ENCODE assay signal across 22 cellular contexts in the genomic region with DNA sequence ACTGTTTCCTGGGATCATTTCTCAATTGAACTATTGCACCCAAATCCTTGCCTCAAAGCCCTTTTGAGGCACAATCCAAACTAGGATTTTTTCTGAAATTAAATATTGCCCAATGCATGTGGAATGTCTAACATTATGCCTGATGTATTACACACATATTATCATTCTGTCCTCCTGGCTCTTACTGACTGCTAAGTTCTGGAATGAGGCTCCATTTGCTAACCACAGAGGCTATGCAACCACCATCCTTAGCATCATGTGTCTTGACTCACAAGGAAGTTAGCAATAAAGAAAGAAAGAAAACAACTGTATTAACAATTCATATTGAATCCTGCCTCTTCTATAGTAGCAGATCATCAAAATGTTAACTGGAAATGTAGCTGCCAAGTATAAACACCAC.
DNase-seq lines count a peak whose midpoint lies in the region; ATAC-seq and TF ChIP-seq lines count a peak whose summit lies in the region.
"Had no signal": no experiment of that assay in that cellular context is flagged by ENCODE, and none has a peak within 500 bp of the region (broad histone marks: within the 10 kb centered on the region; RNA-seq: fewer than 3 reads in every experiment).

No MANE protein-coding gene starts in this region.

- no peak for TF ChIP-seq POLR2A in IMR-90 (IDR thresholded peaks at IDR 0.05; ENCODE audit: low read depth, low read length)

- H2BK5ac ChIP-seq in IMR-90 (ENCODE audit: low read depth, low read length, poor library complexity, severe bottlenecking) = no peak overlapping the region

- no peak overlapping the region for H2AK5ac ChIP-seq in IMR-90 (ENCODE audit: low read depth, low read length)

- H4K8ac ChIP-seq in IMR-90 (ENCODE audit: low read depth in 2 of 2, low read length in 2 of 2) = 0 out of 4 replicates have a peak overlapping the region, but pooled peaks of 1 of the 2 experiments have one; percentile 17

- H2BK15ac ChIP-seq in IMR-90 (ENCODE audit: low read depth, low read length) = no peak overlapping the region

- H2AK9ac ChIP-seq in IMR-90 (replicated peaks; ENCODE audit: low read depth, low read length, poor library complexity) = no peak overlapping the region

- no peaks in the 10 kb centered on the region for H3K79me1 ChIP-seq in IMR-90 (ENCODE audit: low read depth in 1 of 2, low read length in 2 of 2)

- H3K4me2 ChIP-seq in IMR-90 (ENCODE audit: low read depth, low read length) = no peak overlapping the region

- no peak overlapping the region for H3K56ac ChIP-seq in IMR-90 (ENCODE audit: extremely low read depth, insufficient read depth, low read length)

- peak; percentile 9 for DNase-seq in AG04449 (ENCODE audit: low read depth, low spot score)
- peak; percentile 69 for DNase-seq in IMR-90
- DNase-seq in brain microvascular endothelial cell = peak; percentile 31
- peak; percentile 20 for DNase-seq in iris pigment epithelial cell (ENCODE audit: low read depth)
- no peak for DNase-seq in nucleus accumbens (lab: John Stamatoyannopoulos, UW)
- DNase-seq in HT-29 (ENCODE audit: low spot score) = no peak
- DNase-seq in DMS153 (lab: John Stamatoyannopoulos, UW) = no peak
- DNase-seq: activated CD4-positive, CD25-positive, alpha-beta regulatory T cell treated with anti-CD3 and anti-CD28 coated beads, Interleukin-2, amount 50 U/mL, for 72 hours; activated CD8-positive, alpha-beta memory T cell treated with anti-CD3 and anti-CD28 coated beads, Interleukin-2, amount 10 ng/mL, durations not matched to agents 7 days and 5 days; activated effector memory CD4-positive, alpha-beta T cell treated with anti-CD3 and anti-CD28 coated beads, Interleukin-2, amount 50 U/mL, for 16 hours; aorta; CD4-positive, alpha-beta T cell; heart left ventricle; HFFc6; mesendoderm; NCI-H2029 treated with DMSO at 0.1 percent for 48 hours; NCI-H510A treated with DMSO at 0.1 percent for 48 hours; SIG-M5; stimulated activated CD4-positive, alpha-beta T cell treated with anti-CD3 and anti-CD28 coated beads, Interleukin-15, amount 100 ng/mL, for 24 hours; stimulated activated naive CD4-positive, alpha-beta T cell; transverse colon had no signal

- H4K20me1 ChIP-seq in IMR-90 (ENCODE audit: insufficient read depth, low read length) = no peaks in the 10 kb centered on the region

- no peak overlapping the region for H4K5ac ChIP-seq in IMR-90 (ENCODE audit: low read depth, low read length)

- dilution Hi-C loops in IMR-90 (cut with HindIII; ENCODE audit: low sequenced_read_pairs, unreplicated experiment) = no loop called here

- ATAC-seq in IMR-90 (ENCODE audit: low read depth) (peak; percentile 57), GM21528 (IDR thresholded peaks at IDR 0.05; ENCODE audit: low FRiP score, unreplicated experiment) (no peak)
- ATAC-seq: activated CD8-positive, alpha-beta memory T cell treated with anti-CD3 and anti-CD28 coated beads, Interleukin-2, amount 10 ng/mL, durations not matched to agents 7 days and 5 days; heart left ventricle had no signal

- no peak overlapping the region for H2BK20ac ChIP-seq in IMR-90 (ENCODE audit: low read depth, low read length)

- no peak overlapping the region for H3K18ac ChIP-seq in IMR-90 (ENCODE audit: low read depth, low read length)

- no peak overlapping the region for H3K4me3 ChIP-seq in AG04449 (ENCODE audit: low read depth, low read length)
- H3K4me3 ChIP-seq in IMR-90 (ENCODE audit: insufficient read depth, low read depth, low read length) = no peak overlapping the region
- H3K4me3 ChIP-seq in brain microvascular endothelial cell (ENCODE audit: low read depth, low read length) = no peak overlapping the region
- H3K4me3 ChIP-seq: heart left ventricle, transverse colon had no signal

- POLR2A ChIA-PET in AG04449 (lab: Yijun Ruan, JAX) (no interaction called here), IMR-90 (lab: Charles Lee; ENCODE audit: unreplicated experiment) (no interaction called here)

- TF ChIP-seq RAD21 in IMR-90 (IDR thresholded peaks at IDR 0.05; ENCODE audit: low read length) = no peak

- H3K36me3 ChIP-seq in IMR-90 (ENCODE audit: control insufficient read depth, insufficient read depth, low read length) (no peaks in the 10 kb centered on the region), brain microvascular endothelial cell (replicated peaks) (no peaks in the 10 kb centered on the region)
- H3K36me3 ChIP-seq: heart left ventricle, transverse colon had no signal

- H3K27ac ChIP-seq in IMR-90 (ENCODE audit: insufficient read depth, low read length) = peak overlapping the region; percentile 71; the same call in 1 of the 2 replicates
- H3K27ac ChIP-seq in brain microvascular endothelial cell = peak overlapping the region; percentile 58
- H3K27ac ChIP-seq: heart left ventricle, transverse colon had no signal

- BruUV-seq in IMR-90 (replicated peaks; lab: Mats Ljungman, UMichigan) = no TSS peak

- CTCF ChIA-PET in AG04449 (lab: Yijun Ruan, JAX) = no interaction called here
- CTCF ChIA-PET in IMR-90 (lab: Yijun Ruan, JAX) = no interaction called here

- intact Hi-C loops in IMR-90 (cut with micrococcal nuclease) = no loop called here

- no peak overlapping the region for H2BK120ac ChIP-seq in IMR-90 (ENCODE audit: low read depth, low read length)

- no peaks in the 10 kb centered on the region for H3K4me1 ChIP-seq in IMR-90 (ENCODE audit: control insufficient read depth, insufficient read depth, low read length)
- H3K4me1 ChIP-seq: heart left ventricle, transverse colon had no signal

- H3K23ac ChIP-seq in IMR-90 (ENCODE audit: low read depth, low read length) = no peak overlapping the region

- in situ Hi-C loops in IMR-90 (cut with MboI; ENCODE audit: low sequenced_read_pairs) = no loop called here
- in situ Hi-C loops in brain microvascular endothelial cell (cut with HindIII; ENCODE audit: low pct_ligation_motif_present, low sequenced_read_pairs) = no loop called here

- H3K27me3 ChIP-seq in IMR-90 (ENCODE audit: control insufficient read depth, insufficient read depth, low read length) (no peaks in the 10 kb centered on the region), brain microvascular endothelial cell (replicated peaks) (no peaks in the 10 kb centered on the region)
- H3K27me3 ChIP-seq: heart left ventricle, transverse colon had no signal

- 0 out of 2 replicates have a peak, but pooled peaks cover 2% of the 10 kb centered on the region for H3K9me3 ChIP-seq in IMR-90 (ENCODE audit: control insufficient read depth, insufficient read depth, low read length)
- H3K9me3 ChIP-seq: heart left ventricle, transverse colon had no signal

- H3K4ac ChIP-seq in IMR-90 (ENCODE audit: low read depth, low read length) = no peak overlapping the region

- no peak overlapping the region for H4K91ac ChIP-seq in IMR-90 (ENCODE audit: insufficient read depth, low read depth, low read length)

- TF ChIP-seq CTCF in AG04449 (IDR thresholded peaks at IDR 0.05; ENCODE audit: insufficient read depth, low read length, missing control alignments) (no peak), IMR-90 (conservative IDR thresholded peaks at IDR 0.05; ENCODE audit: low read depth, low read length) (no peak), brain microvascular endothelial cell (IDR thresholded peaks at IDR 0.05; ENCODE audit: low read depth, low read length, missing control alignments) (no peak)

- no peak overlapping the region for H3K9ac ChIP-seq in IMR-90 (ENCODE audit: low read depth, low read length)

- H2AFZ ChIP-seq in IMR-90 (replicated peaks; ENCODE audit: low read length, poor library complexity) = no peak overlapping the region

- no peaks in the 10 kb centered on the region for H3K9me1 ChIP-seq in IMR-90 (ENCODE audit: insufficient read depth, low read length)

- no peak overlapping the region for H3K14ac ChIP-seq in IMR-90 (replicated peaks; ENCODE audit: low read depth, low read length)

TF ChIP-seq in IMR-90, 13 proteins besides CTCF, POLR2A, EP300 and RAD21:
- TF ChIP-seq RFX5 (IDR thresholded peaks at IDR 0.05; ENCODE audit: low read depth, low read length) (no peak), CEBPB (IDR thresholded peaks at IDR 0.05; ENCODE audit: low read depth, low read length) (peak; percentile 47; the same call in 1 of the 2 replicates)

Comparison
In these comparisons a context has a peak if more than half of its experiments do, and no peak if none do; other contexts are left out.
1. DNase-seq: peak in AG04449 (single experiment), IMR-90 (single experiment), brain microvascular endothelial cell (single experiment) and iris pigment epithelial cell (single experiment); none in nucleus accumbens (0 of 56), HT-29 (single experiment) and DMS153 (single experiment).